ENCODE assay signal across 9 cellular contexts in the genomic region with DNA sequence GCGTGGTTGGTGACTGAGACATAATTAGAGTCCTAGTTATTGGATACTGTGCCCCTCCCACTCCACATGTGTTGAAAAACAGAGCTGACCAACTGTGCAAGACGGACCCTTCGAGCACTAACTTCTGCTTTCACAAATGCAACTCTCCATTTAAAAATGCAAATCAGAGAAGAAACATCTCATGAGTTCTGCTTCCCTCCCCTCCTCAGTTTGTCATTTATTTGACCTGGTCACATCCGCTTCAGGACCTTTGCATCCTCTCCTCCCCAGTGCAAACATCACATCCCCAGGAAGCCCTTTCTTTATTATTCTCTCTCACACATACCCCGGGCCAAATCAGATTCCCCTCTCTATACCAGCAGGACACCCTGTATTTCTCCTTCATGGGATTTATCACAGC. TPM values are rescaled to one million over a fixed set of nuclear protein-coding genes. Genes with fewer than 3 reads are reported as not detected.
A peak's percentile ranks its signal among the peaks of the same experiment; 100 is the strongest.
DNase-seq lines count a peak whose midpoint lies in the region; ATAC-seq and TF ChIP-seq lines count a peak whose summit lies in the region.
"Had no signal": no experiment of that assay in that cellular context is flagged by ENCODE, and none has a peak within 500 bp of the region (broad histone marks: within the 10 kb centered on the region; RNA-seq: fewer than 3 reads in every experiment).

No MANE protein-coding gene starts in this region.

- CTCF ChIA-PET in Caco-2 (lab: Charles Lee) = interaction anchor here (0.7 to 1.3 kb wide), 2 partner anchors 40 to 297 kb away, joined by 3 to 5 read pairs; no protein-coding TSS in a partner anchor
- CTCF ChIA-PET in SK-N-SH (lab: Yijun Ruan, JAX) = interaction anchor here (0.6 kb wide), 1 partner anchor 39 kb away, joined by 3 read pairs; no protein-coding TSS in a partner anchor
- CTCF ChIA-PET in Calu3 (lab: Charles Lee) = no interaction called here

- H3K27ac Mint-ChIP-seq in Caco-2 (ENCODE audit: unreplicated experiment) (peak overlapping the region; percentile 78), Calu3 (ENCODE audit: unreplicated experiment) (no peak overlapping the region)

- H3K4me3 ChIP-seq in Caco-2 (ENCODE audit: low read depth, low read length) (no peak overlapping the region), OCI-LY3 (ENCODE audit: low read length) (peak overlapping the region; percentile 69), WERI-Rb-1 (ENCODE audit: low read depth, low read length) (no peak overlapping the region), SK-N-SH (ENCODE audit: low read depth in 2 of 2, low read length in 1 of 2) (no peak overlapping the region)
- H3K4me3 ChIP-seq: GM23248 had no signal

- 89% methylated on average over 5 of the region's 5 CpGs for WGBS in SK-N-SH (ENCODE audit: low lambda C conversion rate)

- H3K27me3 ChIP-seq in Caco-2 (replicated peaks; ENCODE audit: control insufficient read depth, insufficient read depth, low read length) (no peaks in the 10 kb centered on the region), OCI-LY3 (ENCODE audit: low read depth, low read length) (peaks cover 10% of the 10 kb centered on the region; the same call in 1 of the 2 replicates), WERI-Rb-1 (ENCODE audit: insufficient read depth, low read depth, severe bottlenecking) (no peaks in the 10 kb centered on the region), SK-N-SH (ENCODE audit: insufficient read depth) (no peaks in the 10 kb centered on the region)

- H3K9me3 ChIP-seq in Caco-2 = no peaks in the 10 kb centered on the region
- H3K9me3 ChIP-seq in OCI-LY3 (ENCODE audit: insufficient read depth, low read length) = no peaks in the 10 kb centered on the region
- no peaks in the 10 kb centered on the region for H3K9me3 ChIP-seq in WERI-Rb-1 (ENCODE audit: severe bottlenecking)
- no peaks in the 10 kb centered on the region for H3K9me3 ChIP-seq in SK-N-SH

- H3K27ac ChIP-seq in OCI-LY3 (ENCODE audit: low read length) = peak overlapping the region; percentile 22
- H3K27ac ChIP-seq in WERI-Rb-1 = no peak overlapping the region
- no peak overlapping the region for H3K27ac ChIP-seq in SK-N-SH (ENCODE audit: low read depth in 2 of 2, low read length in 1 of 2)
- H3K27ac ChIP-seq: GM23248 had no signal

- H2AFZ ChIP-seq in OCI-LY3 (ENCODE audit: low read depth, low read length) (peak overlapping the region; percentile 44), SK-N-SH (ENCODE audit: low read depth) (no peak overlapping the region)
- H2AFZ ChIP-seq: GM23248 had no signal

- H3K4me1 Mint-ChIP-seq in Caco-2 (ENCODE audit: low read depth, unreplicated experiment) = peaks cover 27% of the 10 kb centered on the region
- peaks cover 8% of the 10 kb centered on the region for H3K4me1 Mint-ChIP-seq in Calu3 (ENCODE audit: low read depth, unreplicated experiment)

- peak; percentile 94 for ATAC-seq in GM19452 (IDR thresholded peaks at IDR 0.05; ENCODE audit: unreplicated experiment)
- peak; percentile 72 for ATAC-seq in HG03045 (IDR thresholded peaks at IDR 0.05; ENCODE audit: unreplicated experiment)

- POLR2A ChIA-PET in Caco-2 (lab: Charles Lee) (interaction anchor here (2.8 kb wide), 1 partner anchor 37 kb away, joined by 11 read pairs; the partner anchor contains the start of gene NOCT), SK-N-SH (lab: Yijun Ruan, JAX) (no interaction called here)

- no peaks in the 10 kb centered on the region for H3K9me3 Mint-ChIP-seq in Caco-2 (ENCODE audit: unreplicated experiment)
- no peaks in the 10 kb centered on the region for H3K9me3 Mint-ChIP-seq in Calu3 (ENCODE audit: low read depth, unreplicated experiment)

- H3K9me2 ChIP-seq in SK-N-SH = no peaks in the 10 kb centered on the region

- H3K79me2 ChIP-seq in OCI-LY3 (ENCODE audit: low read length) (no peaks in the 10 kb centered on the region), SK-N-SH (ENCODE audit: insufficient read depth) (no peaks in the 10 kb centered on the region)

- no peaks in the 10 kb centered on the region for H4K20me1 ChIP-seq in OCI-LY3 (ENCODE audit: insufficient read depth, low read length)
- H4K20me1 ChIP-seq in SK-N-SH (ENCODE audit: insufficient read depth) = no peaks in the 10 kb centered on the region

- no peak for TF ChIP-seq EP300 in SK-N-SH (IDR thresholded peaks at IDR 0.05; ENCODE audit: borderline replicate concordance in 1 of 2, low read depth in 1 of 2, low read length in 1 of 2)

- peak overlapping the region; percentile 85 for H3K4me2 ChIP-seq in OCI-LY3 (ENCODE audit: low read length)
- no peak overlapping the region for H3K4me2 ChIP-seq in SK-N-SH

- H3K4me1 ChIP-seq in Caco-2 (peaks cover 55% of the 10 kb centered on the region), OCI-LY3 (ENCODE audit: low read length) (peaks cover 48% of the 10 kb centered on the region), SK-N-SH (ENCODE audit: control insufficient read depth in 1 of 2, insufficient read depth in 2 of 2, low read depth in 1 of 2, low read length in 1 of 2) (no peaks in the 10 kb centered on the region; a peak in 1 of 4 replicates)

- H3K36me3 Mint-ChIP-seq in Caco-2 (ENCODE audit: insufficient read depth, unreplicated experiment) = peaks cover 6% of the 10 kb centered on the region
- H3K36me3 Mint-ChIP-seq in Calu3 (ENCODE audit: insufficient read depth, unreplicated experiment) = no peaks in the 10 kb centered on the region

- peak overlapping the region; percentile 25 for H3K4me3 Mint-ChIP-seq in Caco-2 (ENCODE audit: unreplicated experiment)
- H3K4me3 Mint-ChIP-seq in Calu3 (ENCODE audit: low read depth, unreplicated experiment) = no peak overlapping the region

- TF ChIP-seq RAD21 in SK-N-SH (IDR thresholded peaks at IDR 0.05; ENCODE audit: low read length) = no peak

- H3K9ac ChIP-seq in OCI-LY3 (ENCODE audit: low read length) (peak overlapping the region; percentile 37), SK-N-SH (no peak overlapping the region)
- H3K9ac ChIP-seq: GM23248 had no signal

- BruUV-seq in Caco-2 (replicated peaks; lab: Mats Ljungman, UMichigan) (no TSS peak), Calu3 (replicated peaks; lab: Mats Ljungman, UMichigan) (no TSS peak)

- TF ChIP-seq CTCF in Caco-2 (IDR thresholded peaks at IDR 0.05; ENCODE audit: insufficient read depth in 1 of 2, low read depth in 1 of 2, low read length in 1 of 2, severe bottlenecking in 1 of 2, unreplicated experiment in 1 of 2) (no peak), OCI-LY3 (IDR thresholded peaks at IDR 0.05; ENCODE audit: low read depth, low read length) (no peak), WERI-Rb-1 (IDR thresholded peaks at IDR 0.05; ENCODE audit: low read depth, low read length) (no peak), SK-N-SH (IDR thresholded peaks at IDR 0.05) (no peak), Calu3 (IDR thresholded peaks at IDR 0.05; ENCODE audit: unreplicated experiment) (no peak)

- no peaks in the 10 kb centered on the region for H3K36me3 ChIP-seq in Caco-2 (ENCODE audit: control insufficient read depth, insufficient read depth, low read length)
- H3K36me3 ChIP-seq in OCI-LY3 (replicated peaks; ENCODE audit: low read depth, low read length) = no peaks in the 10 kb centered on the region
- H3K36me3 ChIP-seq in WERI-Rb-1 = no peaks in the 10 kb centered on the region
- no peaks in the 10 kb centered on the region for H3K36me3 ChIP-seq in SK-N-SH (replicated peaks in 1 of 2; ENCODE audit: control insufficient read depth in 1 of 2, insufficient read depth in 2 of 2, low read length in 1 of 2)

- no peaks in the 10 kb centered on the region for H3F3A ChIP-seq in SK-N-SH (replicated peaks; ENCODE audit: insufficient read depth)

- H3K27me3 Mint-ChIP-seq in Caco-2 (ENCODE audit: insufficient read depth, unreplicated experiment) (no peaks in the 10 kb centered on the region), Calu3 (ENCODE audit: unreplicated experiment) (no peaks in the 10 kb centered on the region)

- DNase-seq in Caco-2 = no peak
- DNase-seq in WERI-Rb-1 = no peak
- DNase-seq in SK-N-SH = no peak
- DNase-seq in RKO (ENCODE audit: low spot score) = no peak
- no peak for DNase-seq in Calu3
- DNase-seq: GM23248 had no signal

- intact Hi-C loops in Caco-2 (cut with micrococcal nuclease; ENCODE audit: unreplicated experiment) (no loop called here), Calu3 (cut with micrococcal nuclease; ENCODE audit: unreplicated experiment) (no loop called here)

TF ChIP-seq in SK-N-SH, 30 proteins besides CTCF, POLR2A, EP300 and RAD21 (continues in another document):
- TF ChIP-seq NFIC (IDR thresholded peaks at IDR 0.05; ENCODE audit: borderline replicate concordance) = no peak
- TF ChIP-seq, protein P1, sequence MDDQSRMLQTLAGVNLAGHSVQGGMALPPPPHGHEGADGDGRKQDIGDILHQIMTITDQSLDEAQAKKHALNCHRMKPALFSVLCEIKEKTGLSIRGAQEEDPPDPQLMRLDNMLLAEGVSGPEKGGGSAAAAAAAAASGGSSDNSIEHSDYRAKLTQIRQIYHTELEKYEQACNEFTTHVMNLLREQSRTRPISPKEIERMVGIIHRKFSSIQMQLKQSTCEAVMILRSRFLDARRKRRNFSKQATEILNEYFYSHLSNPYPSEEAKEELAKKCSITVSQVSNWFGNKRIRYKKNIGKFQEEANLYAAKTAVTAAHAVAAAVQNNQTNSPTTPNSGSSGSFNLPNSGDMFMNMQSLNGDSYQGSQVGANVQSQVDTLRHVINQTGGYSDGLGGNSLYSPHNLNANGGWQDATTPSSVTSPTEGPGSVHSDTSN (IDR thresholded peaks at IDR 0.05) = no peak

RNA-seq across cellular contexts. Expression of gene NOCT, which starts 38.1 kb away (rescaled TPM):
- total RNA-seq in Caco-2 (2022) = 21.5 and 25.4 TPM in 2 replicates
- polyA plus RNA-seq in SK-N-SH (2012; rRNA removed) = 3.8 TPM in 2 replicates
- 2.5 and 2.9 TPM in 2 replicates for polyA plus RNA-seq in SK-N-SH (2012; cell fraction: cytosol; rRNA removed)
- polyA plus RNA-seq in SK-N-SH (2012; cell fraction: nucleus; rRNA removed) = 5.5 and 5.8 TPM in 2 replicates
- 11.4 and 17.3 TPM in 2 replicates for total RNA-seq in Calu3 (2022)
